1 cellular context compared by ENCODE assay signal in the genomic region with DNA sequence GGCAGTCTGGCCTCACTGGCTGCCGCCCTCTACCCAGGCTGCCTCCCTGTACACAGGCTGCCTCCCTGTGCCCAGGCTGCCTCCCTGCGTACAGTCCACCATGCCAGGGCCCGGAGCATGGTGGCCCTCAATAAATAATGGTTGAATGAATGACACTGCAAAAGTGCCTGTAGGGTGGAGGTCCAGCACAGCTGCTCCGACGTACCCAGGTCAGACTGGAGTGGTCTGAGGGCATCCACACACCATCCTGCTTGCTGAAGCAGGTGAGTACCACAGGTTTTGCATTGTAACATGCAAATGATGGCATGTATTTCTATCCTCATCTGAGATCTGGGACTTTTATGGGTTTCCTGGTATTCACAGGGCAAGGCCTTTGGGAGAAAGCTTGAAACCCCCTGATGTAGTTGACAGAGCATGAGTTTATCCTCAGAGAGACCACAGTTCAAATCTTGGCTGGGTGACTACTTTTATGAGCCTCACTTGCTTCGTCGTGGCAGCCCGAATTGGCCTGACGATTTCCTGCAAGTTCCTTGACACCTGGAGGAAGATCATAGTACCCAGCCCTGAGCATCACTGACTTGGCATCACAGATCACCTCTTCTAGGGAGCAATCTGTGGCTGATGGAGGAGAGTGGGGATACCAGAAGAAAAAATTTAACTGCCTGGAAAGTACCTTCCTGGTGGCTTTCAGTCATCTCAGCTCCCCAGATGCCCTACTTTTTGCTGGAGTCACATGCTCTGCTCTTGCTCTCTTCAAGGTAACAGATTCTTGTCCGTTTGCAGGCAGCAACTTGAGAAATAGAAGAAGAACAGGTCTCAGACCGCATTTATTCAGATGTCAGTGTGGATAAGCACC.
TF ChIP-seq lines count a peak whose summit lies in the region.

No MANE protein-coding gene starts in this region.

TF ChIP-seq in GM12878, 131 proteins besides CTCF, POLR2A, EP300 and RAD21:
- TF ChIP-seq MTA3 (IDR thresholded peaks at IDR 0.05; ENCODE audit: borderline replicate concordance, low read length) (peak; percentile 50; the same call in 1 of the 2 replicates), IKZF2 (IDR thresholded peaks at IDR 0.05) (peak; percentile 72 to 81), RELA (IDR thresholded peaks at IDR 0.05; ENCODE audit: borderline replicate concordance, partially characterized antibody) (peak; percentile 75), PAX5 (IDR thresholded peaks at IDR 0.05; ENCODE audit: borderline replicate concordance, low read depth, low read length) (peak; percentile 19; the same call in 1 of the 2 replicates), BACH1 (IDR thresholded peaks at IDR 0.05; ENCODE audit: borderline replicate concordance) (peak; percentile 31; the same call in 1 of the 2 replicates), KDM1A (IDR thresholded peaks at IDR 0.05; ENCODE audit: borderline replicate concordance) (no peak), IRF5 (IDR thresholded peaks at IDR 0.05; ENCODE audit: borderline replicate concordance) (no peak), RAD51 (IDR thresholded peaks at IDR 0.05) (peak; percentile 77), NBN (IDR thresholded peaks at IDR 0.05) (0 out of 2 replicates have a peak, but pooled peaks have one; percentile 8), TCF7 (IDR thresholded peaks at IDR 0.05; ENCODE audit: borderline replicate concordance) (no peak), ZZZ3 (IDR thresholded peaks at IDR 0.05; ENCODE audit: control insufficient read depth, insufficient read length, low read depth) (no peak), POLR2AphosphoS5 (IDR thresholded peaks at IDR 0.05; ENCODE audit: low read length) (peak; percentile 64; the same call in 1 of the 2 replicates), ZNF24 (IDR thresholded peaks at IDR 0.05) (peak; percentile 80; the same call in 1 of the 2 replicates), ASH2L (IDR thresholded peaks at IDR 0.05; ENCODE audit: borderline replicate concordance, low read depth) (no peak), RBBP5 (conservative IDR thresholded peaks at IDR 0.05) (no peak), SMAD5 (IDR thresholded peaks at IDR 0.05; ENCODE audit: low read depth) (no peak), ZNF384 (IDR thresholded peaks at IDR 0.05; ENCODE audit: borderline replicate concordance, low read depth, low read length) (0 out of 2 replicates have a peak, but pooled peaks have one; percentile 32), DPF2 (IDR thresholded peaks at IDR 0.05) (peak; percentile 57), ZNF217 (IDR thresholded peaks at IDR 0.05) (no peak), BHLHE40 (IDR thresholded peaks at IDR 0.05; ENCODE audit: borderline replicate concordance in 1 of 2, low read depth in 2 of 2, low read length in 1 of 2) (peak in 1 of 2 experiments; percentile 44; a peak in 2 of 4 replicates), NR2F1 (conservative IDR thresholded peaks at IDR 0.05) (peak; percentile 87), IKZF1 (conservative IDR thresholded peaks at IDR 0.05) (peak; percentile 76), CBFB (IDR thresholded peaks at IDR 0.05; ENCODE audit: low read depth) (0 out of 2 replicates have a peak, but pooled peaks have one; percentile 23), TCF12 (IDR thresholded peaks at IDR 0.05; ENCODE audit: low read depth, low read length) (peak; percentile 51; the same call in 1 of the 2 replicates), MTA2 (IDR thresholded peaks at IDR 0.05; ENCODE audit: low read depth) (0 out of 2 replicates have a peak, but pooled peaks have one; percentile 21), RUNX3 (IDR thresholded peaks at IDR 0.05; ENCODE audit: low read length) (peak; percentile 59), SPI1 (IDR thresholded peaks at IDR 0.05; ENCODE audit: borderline replicate concordance, insufficient read depth, low read depth, low read length) (no peak), EED (IDR thresholded peaks at IDR 0.05; ENCODE audit: low read depth) (peak; percentile 31; the same call in 1 of the 2 replicates), BCL11A (IDR thresholded peaks at IDR 0.05; ENCODE audit: low read depth, low read length) (no peak), TAF1 (IDR thresholded peaks at IDR 0.05; ENCODE audit: borderline replicate concordance, low read depth, low read length) (0 out of 2 replicates have a peak, but pooled peaks have one; percentile 6), MEF2B (IDR thresholded peaks at IDR 0.05; ENCODE audit: partially characterized antibody, poor library complexity, severe bottlenecking) (peak; percentile 70), RCOR1 (conservative IDR thresholded peaks at IDR 0.05; ENCODE audit: low read depth, low read length) (0 out of 2 replicates have a peak, but pooled peaks have one; percentile 55), ZNF687 (IDR thresholded peaks at IDR 0.05) (peak; percentile 96), CBX5 (IDR thresholded peaks at IDR 0.05; ENCODE audit: low read depth) (no peak), POU2F2 (IDR thresholded peaks at IDR 0.05; ENCODE audit: borderline replicate concordance, low read depth, low read length) (peak; percentile 98), TBL1XR1 (IDR thresholded peaks at IDR 0.05; ENCODE audit: low read depth, low read length) (peak; percentile 69; the same call in 1 of the 2 replicates)
- TF ChIP-seq, protein P1, sequence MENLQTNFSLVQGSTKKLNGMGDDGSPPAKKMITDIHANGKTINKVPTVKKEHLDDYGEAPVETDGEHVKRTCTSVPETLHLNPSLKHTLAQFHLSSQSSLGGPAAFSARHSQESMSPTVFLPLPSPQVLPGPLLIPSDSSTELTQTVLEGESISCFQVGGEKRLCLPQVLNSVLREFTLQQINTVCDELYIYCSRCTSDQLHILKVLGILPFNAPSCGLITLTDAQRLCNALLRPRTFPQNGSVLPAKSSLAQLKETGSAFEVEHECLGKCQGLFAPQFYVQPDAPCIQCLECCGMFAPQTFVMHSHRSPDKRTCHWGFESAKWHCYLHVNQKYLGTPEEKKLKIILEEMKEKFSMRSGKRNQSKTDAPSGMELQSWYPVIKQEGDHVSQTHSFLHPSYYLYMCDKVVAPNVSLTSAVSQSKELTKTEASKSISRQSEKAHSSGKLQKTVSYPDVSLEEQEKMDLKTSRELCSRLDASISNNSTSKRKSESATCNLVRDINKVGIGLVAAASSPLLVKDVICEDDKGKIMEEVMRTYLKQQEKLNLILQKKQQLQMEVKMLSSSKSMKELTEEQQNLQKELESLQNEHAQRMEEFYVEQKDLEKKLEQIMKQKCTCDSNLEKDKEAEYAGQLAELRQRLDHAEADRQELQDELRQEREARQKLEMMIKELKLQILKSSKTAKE (IDR thresholded peaks at IDR 0.05; ENCODE audit: low read depth, poor library complexity, severe bottlenecking), result no peak
- TF ChIP-seq, protein P2, sequence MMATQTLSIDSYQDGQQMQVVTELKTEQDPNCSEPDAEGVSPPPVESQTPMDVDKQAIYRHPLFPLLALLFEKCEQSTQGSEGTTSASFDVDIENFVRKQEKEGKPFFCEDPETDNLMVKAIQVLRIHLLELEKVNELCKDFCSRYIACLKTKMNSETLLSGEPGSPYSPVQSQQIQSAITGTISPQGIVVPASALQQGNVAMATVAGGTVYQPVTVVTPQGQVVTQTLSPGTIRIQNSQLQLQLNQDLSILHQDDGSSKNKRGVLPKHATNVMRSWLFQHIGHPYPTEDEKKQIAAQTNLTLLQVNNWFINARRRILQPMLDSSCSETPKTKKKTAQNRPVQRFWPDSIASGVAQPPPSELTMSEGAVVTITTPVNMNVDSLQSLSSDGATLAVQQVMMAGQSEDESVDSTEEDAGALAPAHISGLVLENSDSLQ (IDR thresholded peaks at IDR 0.05), result peak; percentile 33; the same call in 1 of the 2 replicates
- TF ChIP-seq, protein P3, sequence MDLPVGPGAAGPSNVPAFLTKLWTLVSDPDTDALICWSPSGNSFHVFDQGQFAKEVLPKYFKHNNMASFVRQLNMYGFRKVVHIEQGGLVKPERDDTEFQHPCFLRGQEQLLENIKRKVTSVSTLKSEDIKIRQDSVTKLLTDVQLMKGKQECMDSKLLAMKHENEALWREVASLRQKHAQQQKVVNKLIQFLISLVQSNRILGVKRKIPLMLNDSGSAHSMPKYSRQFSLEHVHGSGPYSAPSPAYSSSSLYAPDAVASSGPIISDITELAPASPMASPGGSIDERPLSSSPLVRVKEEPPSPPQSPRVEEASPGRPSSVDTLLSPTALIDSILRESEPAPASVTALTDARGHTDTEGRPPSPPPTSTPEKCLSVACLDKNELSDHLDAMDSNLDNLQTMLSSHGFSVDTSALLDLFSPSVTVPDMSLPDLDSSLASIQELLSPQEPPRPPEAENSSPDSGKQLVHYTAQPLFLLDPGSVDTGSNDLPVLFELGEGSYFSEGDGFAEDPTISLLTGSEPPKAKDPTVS (IDR thresholded peaks at IDR 0.05; ENCODE audit: low read depth, low read length), result no peak
- TF ChIP-seq, protein P4, sequence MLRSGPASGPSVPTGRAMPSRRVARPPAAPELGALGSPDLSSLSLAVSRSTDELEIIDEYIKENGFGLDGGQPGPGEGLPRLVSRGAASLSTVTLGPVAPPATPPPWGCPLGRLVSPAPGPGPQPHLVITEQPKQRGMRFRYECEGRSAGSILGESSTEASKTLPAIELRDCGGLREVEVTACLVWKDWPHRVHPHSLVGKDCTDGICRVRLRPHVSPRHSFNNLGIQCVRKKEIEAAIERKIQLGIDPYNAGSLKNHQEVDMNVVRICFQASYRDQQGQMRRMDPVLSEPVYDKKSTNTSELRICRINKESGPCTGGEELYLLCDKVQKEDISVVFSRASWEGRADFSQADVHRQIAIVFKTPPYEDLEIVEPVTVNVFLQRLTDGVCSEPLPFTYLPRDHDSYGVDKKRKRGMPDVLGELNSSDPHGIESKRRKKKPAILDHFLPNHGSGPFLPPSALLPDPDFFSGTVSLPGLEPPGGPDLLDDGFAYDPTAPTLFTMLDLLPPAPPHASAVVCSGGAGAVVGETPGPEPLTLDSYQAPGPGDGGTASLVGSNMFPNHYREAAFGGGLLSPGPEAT (IDR thresholded peaks at IDR 0.05; ENCODE audit: low read depth), result peak; percentile 96
